ENCODE assay signal across 1 cellular context in the genomic region with DNA sequence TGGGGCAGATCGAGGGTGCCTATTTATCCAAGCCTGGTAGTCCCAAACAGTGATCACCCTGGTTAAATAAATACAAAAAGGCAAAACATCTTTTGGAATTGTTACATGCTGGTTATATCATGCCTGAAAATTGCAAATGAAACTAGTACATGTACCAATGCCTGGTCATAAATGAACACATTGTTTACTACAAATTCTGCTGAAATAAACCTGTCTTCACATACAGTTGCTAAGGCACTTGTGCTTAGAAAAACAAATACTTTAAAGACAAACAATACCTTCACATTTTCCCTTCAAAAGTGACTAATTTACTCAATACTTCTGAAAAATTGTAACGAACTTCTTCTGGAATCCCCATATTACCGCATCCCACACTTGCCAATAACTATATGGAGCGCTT.
TF ChIP-seq lines count a peak whose summit lies in the region.

No MANE protein-coding gene starts in this region.

TF ChIP-seq in GM23338, 12 proteins besides CTCF, POLR2A, EP300 and RAD21 (continued from another document):
- no peak for TF ChIP-seq ZNF462 (CRISPR knock-in tag; IDR thresholded peaks at IDR 0.05)
- TF ChIP-seq CREB1 (CRISPR knock-in tag; IDR thresholded peaks at IDR 0.05; ENCODE audit: low read depth): no peak
- no peak for TF ChIP-seq EZH2phosphoT487 (IDR thresholded peaks at IDR 0.05; ENCODE audit: unreplicated experiment)
- TF ChIP-seq JUNB (IDR thresholded peaks at IDR 0.05; ENCODE audit: unreplicated experiment): no peak
- no peak for TF ChIP-seq STAT1 (IDR thresholded peaks at IDR 0.05; ENCODE audit: unreplicated experiment)
- no peak for TF ChIP-seq REST (IDR thresholded peaks at IDR 0.05; ENCODE audit: unreplicated experiment)
- no peak for TF ChIP-seq ZNF114 (CRISPR knock-in tag; IDR thresholded peaks at IDR 0.05)
- TF ChIP-seq POLR2AphosphoS5 (IDR thresholded peaks at IDR 0.05; ENCODE audit: low read depth): no peak
TF ChIP-seq in GM23338: peak in this region for 0.
